ENCODE assay signal across 1 cellular context in genomic region chr7:98879989-98880337, GRCh38.
TF ChIP-seq lines count a peak whose summit lies in the region.

No MANE protein-coding gene starts in this region.

TF ChIP-seq in HepG2, 621 proteins besides CTCF, POLR2A, EP300 and RAD21:
- no peak for TF ChIP-seq YEATS2 (CRISPR knock-in tag; IDR thresholded peaks at IDR 0.05; ENCODE audit: borderline replicate concordance)
- TF ChIP-seq ATF4 (CRISPR knock-in tag; IDR thresholded peaks at IDR 0.05), result peak in 1 of 2 experiments; percentile 3; a peak in 1 of 4 replicates
- no peak for TF ChIP-seq ZNF670 (CRISPR knock-in tag; IDR thresholded peaks at IDR 0.05; ENCODE audit: borderline replicate concordance)
- no peak for TF ChIP-seq ZBTB40 (IDR thresholded peaks at IDR 0.05)
- peak; percentile 2; the same call in 1 of the 2 replicates for TF ChIP-seq ZBTB40 (CRISPR knock-in tag; IDR thresholded peaks at IDR 0.05)
